Comparison of ENCODE assay signal across 24 cellular contexts in genomic region chr15:41536866-41537265, GRCh38. TPM values are rescaled to one million over a fixed set of nuclear protein-coding genes. Genes with fewer than 3 reads are reported as not detected.
A peak's percentile ranks its signal among the peaks of the same experiment; 100 is the strongest.
DNase-seq lines count a peak whose midpoint lies in the region; ATAC-seq, FAIRE-seq and TF ChIP-seq lines count a peak whose summit lies in the region.
"Had no signal": no experiment of that assay in that cellular context is flagged by ENCODE, and none has a peak within 500 bp of the region (broad histone marks: within the 10 kb centered on the region; RNA-seq: fewer than 3 reads in every experiment).

No MANE protein-coding gene starts in this region.

- H3K36me3 ChIP-seq in BLaER1 (peaks cover 59% of the 10 kb centered on the region), DND-41 (ENCODE audit: insufficient read depth, low read length) (peaks cover 38% of the 10 kb centered on the region), trophoblast cell (ENCODE audit: control insufficient read depth in 1 of 2, insufficient read depth in 2 of 2, low read length in 2 of 2) (peaks cover 30 to 37% of the 10 kb centered on the region in 2 experiments), kidney (ENCODE audit: control insufficient read depth in 1 of 2, insufficient read depth in 2 of 2, low read length in 2 of 2) (peaks cover 14 to 15% of the 10 kb centered on the region in 2 donors)

- H3K4me1 Mint-ChIP-seq in endothelial cell (ENCODE audit: unreplicated experiment), result no peaks in the 10 kb centered on the region

- H3K27me3 ChIP-seq in BLaER1 (no peaks in the 10 kb centered on the region), DND-41 (ENCODE audit: insufficient read depth, low read length, poor library complexity) (no peaks in the 10 kb centered on the region), trophoblast cell (ENCODE audit: insufficient read depth, low read length) (no peaks in the 10 kb centered on the region)

- H3K4me1 ChIP-seq in BLaER1 (peaks cover 35% of the 10 kb centered on the region), DND-41 (ENCODE audit: insufficient read depth, low read length) (no peaks in the 10 kb centered on the region), trophoblast cell (ENCODE audit: control insufficient read depth in 1 of 2, insufficient read depth in 2 of 2, low read length in 2 of 2) (no peaks in the 10 kb centered on the region), kidney (ENCODE audit: control insufficient read depth in 1 of 2, insufficient read depth in 1 of 2, low read depth in 1 of 2, low read length in 2 of 2) (no peaks in the 10 kb centered on the region)
- H3K4me1 ChIP-seq: A549 had no signal

- H3K23ac ChIP-seq in trophoblast cell (ENCODE audit: low read length), result no peak overlapping the region

- H3K9me3 Mint-ChIP-seq in endothelial cell (ENCODE audit: unreplicated experiment), result no peaks in the 10 kb centered on the region
- H3K9me3 Mint-ChIP-seq: CD14-positive monocyte; CD4-positive, alpha-beta T cell; CD8-positive, alpha-beta memory T cell had no signal

- peak overlapping the region; percentile 8 for H3K27ac Mint-ChIP-seq in endothelial cell (ENCODE audit: unreplicated experiment)
- H3K27ac Mint-ChIP-seq: CD4-positive, alpha-beta T cell had no signal

- H3K9me3 ChIP-seq in BLaER1, result no peaks in the 10 kb centered on the region
- H3K9me3 ChIP-seq in DND-41 (ENCODE audit: insufficient read depth, low read length, severe bottlenecking), result no peaks in the 10 kb centered on the region
- no peaks in the 10 kb centered on the region for H3K9me3 ChIP-seq in trophoblast cell (ENCODE audit: insufficient read depth, low read depth, low read length)
- no peaks in the 10 kb centered on the region for H3K9me3 ChIP-seq in kidney (ENCODE audit: control insufficient read depth in 1 of 2, low read length in 2 of 2)
- H3K9me3 ChIP-seq: A549 had no signal

- no peak overlapping the region for H4K12ac ChIP-seq in trophoblast cell (ENCODE audit: low read depth, low read length)

- H3K14ac ChIP-seq in trophoblast cell (ENCODE audit: low read length), result no peak overlapping the region

- no peak overlapping the region for H2BK12ac ChIP-seq in trophoblast cell (ENCODE audit: low read length)

- H3K36me3 Mint-ChIP-seq in endothelial cell (ENCODE audit: low read depth, unreplicated experiment), result peaks cover 24% of the 10 kb centered on the region

- H3K4me3 ChIP-seq in BLaER1 (no peak overlapping the region), DND-41 (ENCODE audit: low read depth in 1 of 2, low read length in 2 of 2) (no peak overlapping the region), trophoblast cell (ENCODE audit: low read depth, low read length) (peak overlapping the region; percentile 19), kidney (ENCODE audit: low read length in 2 of 2) (no peak overlapping the region)
- H3K4me3 ChIP-seq: A549, GM23248 had no signal

- H2BK120ac ChIP-seq in trophoblast cell (ENCODE audit: insufficient read depth, low read length, poor library complexity), result no peak overlapping the region

- FAIRE-seq in kidney (lab: Jason Lieb, UNC), result no peak
- FAIRE-seq: A549, D721Med, GM12891, GM18507, H1 had no signal

- intact Hi-C loops in kidney (cut with DNase I), result no loop called here

- no peak overlapping the region for H3K18ac ChIP-seq in trophoblast cell (ENCODE audit: low read length)

- no CpG with 5 or more reads among the region's 11 CpGs for WGBS in trophoblast cell (ENCODE audit: extremely low coverage, insufficient coverage, insufficient read length)

- TF ChIP-seq CTCF in DND-41 (IDR thresholded peaks at IDR 0.05; ENCODE audit: borderline replicate concordance, extremely low read depth, low read length, poor library complexity, severe bottlenecking) (no peak), endothelial cell (IDR thresholded peaks at IDR 0.05; ENCODE audit: unreplicated experiment) (no peak), kidney (IDR thresholded peaks at IDR 0.05; ENCODE audit: borderline replicate concordance, extremely low read depth, insufficient read depth) (no peak)

- H3K79me1 ChIP-seq in trophoblast cell (ENCODE audit: low read length), result no peaks in the 10 kb centered on the region

- peak; percentile 57; the same call in 1 of the 3 replicates for ATAC-seq in DND-41 (ENCODE audit: insufficient read depth, low read depth)
- ATAC-seq: A549 had no signal

- no peak overlapping the region for H3K4ac ChIP-seq in trophoblast cell (ENCODE audit: low read depth, low read length)

- H4K8ac ChIP-seq in trophoblast cell (ENCODE audit: low read depth, low read length), result no peak overlapping the region

- H3K4me2 ChIP-seq in BLaER1, result peak overlapping the region; percentile 15; the same call in 1 of the 2 replicates
- no peak overlapping the region for H3K4me2 ChIP-seq in DND-41 (ENCODE audit: insufficient read depth, low read length)
- no peak overlapping the region for H3K4me2 ChIP-seq in trophoblast cell (ENCODE audit: low read length)
- H3K4me2 ChIP-seq: A549 had no signal

- peaks cover 3% of the 10 kb centered on the region for H3K27me3 Mint-ChIP-seq in endothelial cell (ENCODE audit: unreplicated experiment)
- H3K27me3 Mint-ChIP-seq: CD4-positive, alpha-beta T cell; CD8-positive, alpha-beta memory T cell had no signal

- DNase-seq in DND-41 (no peak), endothelial cell (ENCODE audit: low spot score) (no peak), trophoblast cell (no peak), RKO (ENCODE audit: low spot score) (no peak), AG20443 (ENCODE audit: low spot score) (no peak), kidney (no peak)
- DNase-seq: 8988T; ACHN; CD4-positive, alpha-beta T cell; CD8-positive, alpha-beta memory T cell; DMS 273 treated with DMSO at 0.1 percent for 48 hours; DMS79; GF-D8; GM23248; H7; HCEC 1CT had no signal

- H2BK5ac ChIP-seq in trophoblast cell (ENCODE audit: low read depth, low read length, poor library complexity), result no peak overlapping the region

- no peak overlapping the region for H2AFZ ChIP-seq in DND-41 (ENCODE audit: low read depth, low read length)
- H2AFZ ChIP-seq in trophoblast cell (ENCODE audit: insufficient read depth, low read length, poor library complexity), result no peak overlapping the region
- H2AFZ ChIP-seq: GM23248 had no signal

- H2AK5ac ChIP-seq in trophoblast cell (ENCODE audit: low read length), result no peak overlapping the region

- H3K9ac ChIP-seq in BLaER1 (no peak overlapping the region), DND-41 (ENCODE audit: low read depth, low read length) (no peak overlapping the region), trophoblast cell (ENCODE audit: low read length) (no peak overlapping the region), kidney (ENCODE audit: low read length in 2 of 2) (no peak overlapping the region)
- H3K9ac ChIP-seq: GM23248 had no signal

- H3K27ac ChIP-seq in BLaER1 (no peak overlapping the region), DND-41 (ENCODE audit: low read length) (no peak overlapping the region), trophoblast cell (ENCODE audit: low read depth, low read length) (no peak overlapping the region), kidney (ENCODE audit: low read depth in 2 of 2, low read length in 2 of 2) (no peak overlapping the region)
- H3K27ac ChIP-seq: A549, GM23248 had no signal

- H3K79me2 ChIP-seq in DND-41 (ENCODE audit: insufficient read depth, low read length) (0 out of 2 replicates have a peak, but pooled peaks cover 6% of the 10 kb centered on the region), trophoblast cell (ENCODE audit: control insufficient read depth, insufficient read depth, low read length, poor library complexity) (no peaks in the 10 kb centered on the region)

- no peak overlapping the region for H4K91ac ChIP-seq in trophoblast cell (ENCODE audit: low read depth, low read length)

- peak overlapping the region; percentile 7 for H3K4me3 Mint-ChIP-seq in endothelial cell (ENCODE audit: unreplicated experiment)
- H3K4me3 Mint-ChIP-seq: CD14-positive monocyte; CD4-positive, alpha-beta T cell; CD8-positive, alpha-beta memory T cell had no signal

- H4K20me1 ChIP-seq in BLaER1 (no peaks in the 10 kb centered on the region), DND-41 (ENCODE audit: insufficient read depth, low read length) (no peaks in the 10 kb centered on the region)

RNA-seq across cellular contexts. Expression of gene RPAP1, which starts 7.2 kb away (rescaled TPM):
- 41.2 TPM for total RNA-seq in endothelial cell (ENCODE audit: unreplicated experiment)
- 27.4 and 28.9 TPM in 2 replicates for polyA plus RNA-seq in trophoblast cell (2013)
- total RNA-seq in kidney, result 35.4 TPM
- 8.0 TPM for polyA plus RNA-seq in kidney (ENCODE audit: insufficient read depth, low read depth, low replicate concordance)

RNA-seq across cellular contexts. Expression of gene TYRO3, which starts 22.1 kb away (rescaled TPM):
- total RNA-seq in endothelial cell (ENCODE audit: unreplicated experiment) (115 TPM), kidney (2.5 TPM)
- polyA plus RNA-seq in trophoblast cell (2013), result 174 and 187 TPM in 2 replicates
- polyA plus RNA-seq in kidney (ENCODE audit: insufficient read depth, low read depth, low replicate concordance), result 46.5 TPM

RNA-seq across cellular contexts. Expression of gene LTK, which starts 23.2 kb away (rescaled TPM):
- total RNA-seq in endothelial cell (ENCODE audit: unreplicated experiment) (25.7 TPM), kidney (0.91 TPM)
- polyA plus RNA-seq in trophoblast cell (2013), result 0.39 and 0.47 TPM in 2 replicates
- polyA plus RNA-seq in kidney (ENCODE audit: insufficient read depth, low read depth, low replicate concordance), result 6.7 TPM
- total RNA-seq: G401, GM23248 had no signal
- polyA plus RNA-seq: CD14-positive monocyte, GM23248 had no signal

RNA-seq across cellular contexts. Expression of gene ITPKA, which starts 43.2 kb away (rescaled TPM):
- total RNA-seq in endothelial cell (ENCODE audit: unreplicated experiment), result 4.2 TPM
- 0.57 and 0.81 TPM in 2 replicates for polyA plus RNA-seq in trophoblast cell (2013)
- total RNA-seq in kidney, result 0.66 TPM
- not detected for polyA plus RNA-seq in kidney (ENCODE audit: insufficient read depth, low read depth, low replicate concordance)
- total RNA-seq: CD4-positive, alpha-beta T cell had no signal
- polyA plus RNA-seq: CD14-positive monocyte; CD8-positive, alpha-beta memory T cell had no signal

Comparison
In these comparisons a context has a peak if more than half of its experiments do, and no peak if none do; other contexts are left out.
1. RNA of gene TYRO3, which starts 22.1 kb away (total RNA-seq): 115 TPM in endothelial cell (single experiment); 2.5 TPM in kidney (single experiment); every median in the first group is over 10 times any median in the second.
2. RNA of gene LTK, which starts 23.2 kb away (total RNA-seq): 25.7 TPM in endothelial cell (single experiment); 0.91 TPM in kidney (single experiment); every median in the first group is over 10 times any median in the second.